2 cellular contexts compared by ENCODE assay signal in the genomic region with DNA sequence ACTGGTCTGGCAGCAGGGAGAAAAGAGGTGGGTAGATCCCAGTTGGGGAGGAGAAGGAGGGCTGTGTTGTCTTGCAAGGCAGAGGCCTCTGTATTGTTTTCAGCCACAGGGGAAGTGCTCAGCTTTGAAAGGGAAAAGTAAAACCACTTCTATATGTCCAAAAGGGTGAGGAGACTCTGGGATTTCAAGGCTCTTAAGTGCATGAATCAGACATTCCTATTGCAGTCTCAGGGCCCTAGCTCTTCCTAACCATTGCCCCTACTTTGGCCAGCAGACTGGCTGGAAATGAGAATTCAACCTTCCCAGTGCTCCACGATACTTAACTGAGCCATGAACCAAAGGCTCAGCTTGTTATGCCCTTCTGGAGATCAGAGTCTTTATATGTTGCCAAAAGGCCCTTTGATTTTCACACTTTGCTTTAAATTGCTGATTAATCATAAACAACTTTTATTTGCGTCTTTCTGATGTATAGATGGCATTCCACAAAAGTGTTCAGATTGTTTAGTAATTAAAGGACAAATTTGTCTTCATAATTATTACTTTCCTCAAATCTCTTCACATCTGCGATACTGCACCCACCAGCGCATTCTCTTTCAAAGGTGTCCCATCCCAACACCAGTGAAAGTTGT.
TF ChIP-seq lines count a peak whose summit lies in the region.

No MANE protein-coding gene starts in this region.

TF ChIP-seq in HepG2, 621 proteins besides CTCF, POLR2A, EP300 and RAD21:
- TF ChIP-seq, protein P1, sequence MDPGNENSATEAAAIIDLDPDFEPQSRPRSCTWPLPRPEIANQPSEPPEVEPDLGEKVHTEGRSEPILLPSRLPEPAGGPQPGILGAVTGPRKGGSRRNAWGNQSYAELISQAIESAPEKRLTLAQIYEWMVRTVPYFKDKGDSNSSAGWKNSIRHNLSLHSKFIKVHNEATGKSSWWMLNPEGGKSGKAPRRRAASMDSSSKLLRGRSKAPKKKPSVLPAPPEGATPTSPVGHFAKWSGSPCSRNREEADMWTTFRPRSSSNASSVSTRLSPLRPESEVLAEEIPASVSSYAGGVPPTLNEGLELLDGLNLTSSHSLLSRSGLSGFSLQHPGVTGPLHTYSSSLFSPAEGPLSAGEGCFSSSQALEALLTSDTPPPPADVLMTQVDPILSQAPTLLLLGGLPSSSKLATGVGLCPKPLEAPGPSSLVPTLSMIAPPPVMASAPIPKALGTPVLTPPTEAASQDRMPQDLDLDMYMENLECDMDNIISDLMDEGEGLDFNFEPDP (CRISPR knock-in tag; conservative IDR thresholded peaks at IDR 0.05): no peak
- no peak for TF ChIP-seq ZNF124 (CRISPR knock-in tag; IDR thresholded peaks at IDR 0.05)
- TF ChIP-seq TARDBP (CRISPR knock-in tag; IDR thresholded peaks at IDR 0.05): no peak
- TF ChIP-seq YEATS4 (CRISPR knock-in tag; IDR thresholded peaks at IDR 0.05; ENCODE audit: borderline replicate concordance): no peak
- no peak for TF ChIP-seq ZNF580 (CRISPR knock-in tag; IDR thresholded peaks at IDR 0.05; ENCODE audit: borderline replicate concordance, low read depth)
- TF ChIP-seq ZNF570 (CRISPR knock-in tag; IDR thresholded peaks at IDR 0.05; ENCODE audit: borderline replicate concordance): no peak
- TF ChIP-seq ZFP62 (CRISPR knock-in tag; IDR thresholded peaks at IDR 0.05): no peak
- no peak for TF ChIP-seq ZNF263 (CRISPR knock-in tag; IDR thresholded peaks at IDR 0.05)
- no peak for TF ChIP-seq ZNF713 (CRISPR knock-in tag; IDR thresholded peaks at IDR 0.05)
- TF ChIP-seq MEF2D (CRISPR knock-in tag; IDR thresholded peaks at IDR 0.05): no peak
- peak; percentile 81 to 90 for TF ChIP-seq MAFK (conservative IDR thresholded peaks at IDR 0.05 in 1 of 2, IDR thresholded peaks at IDR 0.05 in 1 of 2; ENCODE audit: low read length in 2 of 2)
- TF ChIP-seq MAFF (IDR thresholded peaks at IDR 0.05; ENCODE audit: low read depth, low read length): peak; percentile 83
- TF ChIP-seq, protein P2, sequence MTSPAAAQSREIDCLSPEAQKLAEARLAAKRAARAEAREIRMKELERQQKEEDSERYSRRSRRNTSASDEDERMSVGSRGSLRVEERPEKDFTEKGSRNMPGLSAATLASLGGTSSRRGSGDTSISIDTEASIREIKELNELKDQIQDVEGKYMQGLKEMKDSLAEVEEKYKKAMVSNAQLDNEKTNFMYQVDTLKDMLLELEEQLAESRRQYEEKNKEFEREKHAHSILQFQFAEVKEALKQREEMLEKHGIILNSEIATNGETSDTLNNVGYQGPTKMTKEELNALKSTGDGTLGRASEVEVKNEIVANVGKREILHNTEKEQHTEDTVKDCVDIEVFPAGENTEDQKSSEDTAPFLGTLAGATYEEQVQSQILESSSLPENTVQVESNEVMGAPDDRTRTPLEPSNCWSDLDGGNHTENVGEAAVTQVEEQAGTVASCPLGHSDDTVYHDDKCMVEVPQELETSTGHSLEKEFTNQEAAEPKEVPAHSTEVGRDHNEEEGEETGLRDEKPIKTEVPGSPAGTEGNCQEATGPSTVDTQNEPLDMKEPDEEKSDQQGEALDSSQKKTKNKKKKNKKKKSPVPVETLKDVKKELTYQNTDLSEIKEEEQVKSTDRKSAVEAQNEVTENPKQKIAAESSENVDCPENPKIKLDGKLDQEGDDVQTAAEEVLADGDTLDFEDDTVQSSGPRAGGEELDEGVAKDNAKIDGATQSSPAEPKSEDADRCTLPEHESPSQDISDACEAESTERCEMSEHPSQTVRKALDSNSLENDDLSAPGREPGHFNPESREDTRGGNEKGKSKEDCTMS (CRISPR knock-in tag; conservative IDR thresholded peaks at IDR 0.05): no peak
- no peak for TF ChIP-seq MED8 (CRISPR knock-in tag; IDR thresholded peaks at IDR 0.05; ENCODE audit: insufficient replicate concordance)
- TF ChIP-seq ZSCAN9 (CRISPR knock-in tag; IDR thresholded peaks at IDR 0.05; ENCODE audit: borderline replicate concordance): no peak

TF ChIP-seq in K562, 482 proteins besides CTCF, POLR2A, EP300 and RAD21 (continues in another document):
- TF ChIP-seq, protein P3, sequence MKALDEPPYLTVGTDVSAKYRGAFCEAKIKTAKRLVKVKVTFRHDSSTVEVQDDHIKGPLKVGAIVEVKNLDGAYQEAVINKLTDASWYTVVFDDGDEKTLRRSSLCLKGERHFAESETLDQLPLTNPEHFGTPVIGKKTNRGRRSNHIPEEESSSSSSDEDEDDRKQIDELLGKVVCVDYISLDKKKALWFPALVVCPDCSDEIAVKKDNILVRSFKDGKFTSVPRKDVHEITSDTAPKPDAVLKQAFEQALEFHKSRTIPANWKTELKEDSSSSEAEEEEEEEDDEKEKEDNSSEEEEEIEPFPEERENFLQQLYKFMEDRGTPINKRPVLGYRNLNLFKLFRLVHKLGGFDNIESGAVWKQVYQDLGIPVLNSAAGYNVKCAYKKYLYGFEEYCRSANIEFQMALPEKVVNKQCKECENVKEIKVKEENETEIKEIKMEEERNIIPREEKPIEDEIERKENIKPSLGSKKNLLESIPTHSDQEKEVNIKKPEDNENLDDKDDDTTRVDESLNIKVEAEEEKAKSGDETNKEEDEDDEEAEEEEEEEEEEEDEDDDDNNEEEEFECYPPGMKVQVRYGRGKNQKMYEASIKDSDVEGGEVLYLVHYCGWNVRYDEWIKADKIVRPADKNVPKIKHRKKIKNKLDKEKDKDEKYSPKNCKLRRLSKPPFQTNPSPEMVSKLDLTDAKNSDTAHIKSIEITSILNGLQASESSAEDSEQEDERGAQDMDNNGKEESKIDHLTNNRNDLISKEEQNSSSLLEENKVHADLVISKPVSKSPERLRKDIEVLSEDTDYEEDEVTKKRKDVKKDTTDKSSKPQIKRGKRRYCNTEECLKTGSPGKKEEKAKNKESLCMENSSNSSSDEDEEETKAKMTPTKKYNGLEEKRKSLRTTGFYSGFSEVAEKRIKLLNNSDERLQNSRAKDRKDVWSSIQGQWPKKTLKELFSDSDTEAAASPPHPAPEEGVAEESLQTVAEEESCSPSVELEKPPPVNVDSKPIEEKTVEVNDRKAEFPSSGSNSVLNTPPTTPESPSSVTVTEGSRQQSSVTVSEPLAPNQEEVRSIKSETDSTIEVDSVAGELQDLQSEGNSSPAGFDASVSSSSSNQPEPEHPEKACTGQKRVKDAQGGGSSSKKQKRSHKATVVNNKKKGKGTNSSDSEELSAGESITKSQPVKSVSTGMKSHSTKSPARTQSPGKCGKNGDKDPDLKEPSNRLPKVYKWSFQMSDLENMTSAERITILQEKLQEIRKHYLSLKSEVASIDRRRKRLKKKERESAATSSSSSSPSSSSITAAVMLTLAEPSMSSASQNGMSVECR (CRISPR knock-in tag; IDR thresholded peaks at IDR 0.05): no peak
- TF ChIP-seq MTA1 (IDR thresholded peaks at IDR 0.05; ENCODE audit: borderline replicate concordance) (no peak), PHB2 (IDR thresholded peaks at IDR 0.05; ENCODE audit: low read depth) (no peak), FOXJ3 (CRISPR knock-in tag; IDR thresholded peaks at IDR 0.05) (no peak), ZKSCAN3 (CRISPR knock-in tag; IDR thresholded peaks at IDR 0.05) (no peak), ZBTB2 (IDR thresholded peaks at IDR 0.05) (no peak), RBFOX2 (IDR thresholded peaks at IDR 0.05; ENCODE audit: low read depth, low read length) (no peak), HDAC3 (IDR thresholded peaks at IDR 0.05; ENCODE audit: borderline replicate concordance, partially characterized antibody) (no peak), ZNF124 (CRISPR knock-in tag; IDR thresholded peaks at IDR 0.05) (no peak), ZNF511 (CRISPR knock-in tag; IDR thresholded peaks at IDR 0.05) (no peak), MAFG (tag; conservative IDR thresholded peaks at IDR 0.05) (peak; percentile 57), ZBTB34 (CRISPR knock-in tag; IDR thresholded peaks at IDR 0.05) (no peak), GABPA (tag; conservative IDR thresholded peaks at IDR 0.05; ENCODE audit: low read depth) (no peak), SRSF3 (IDR thresholded peaks at IDR 0.05; ENCODE audit: insufficient read depth, low read length) (no peak), ZFP1 (CRISPR knock-in tag; IDR thresholded peaks at IDR 0.05) (no peak), DDX20 (tag; IDR thresholded peaks at IDR 0.05; ENCODE audit: low read depth) (no peak), PHB (CRISPR knock-in tag; IDR thresholded peaks at IDR 0.05) (no peak), ZSCAN32 (CRISPR knock-in tag; IDR thresholded peaks at IDR 0.05) (no peak), SIN3A (IDR thresholded peaks at IDR 0.05; ENCODE audit: borderline replicate concordance in 2 of 2, control insufficient read depth in 1 of 2, low read depth in 2 of 2, low read length in 2 of 2) (no peak), GABPB1 (CRISPR knock-in tag; IDR thresholded peaks at IDR 0.05) (no peak), MBD1 (CRISPR knock-in tag; IDR thresholded peaks at IDR 0.05) (no peak), BRD4 (IDR thresholded peaks at IDR 0.05) (no peak), DACH1 (IDR thresholded peaks at IDR 0.05; ENCODE audit: partially characterized antibody) (no peak), ZFX (CRISPR knock-in tag; IDR thresholded peaks at IDR 0.05) (no peak), HNRNPK (IDR thresholded peaks at IDR 0.05; ENCODE audit: low read depth, low read length, poor library complexity, severe bottlenecking) (no peak), NCOR1 (IDR thresholded peaks at IDR 0.05) (no peak)
- TF ChIP-seq, protein P4, sequence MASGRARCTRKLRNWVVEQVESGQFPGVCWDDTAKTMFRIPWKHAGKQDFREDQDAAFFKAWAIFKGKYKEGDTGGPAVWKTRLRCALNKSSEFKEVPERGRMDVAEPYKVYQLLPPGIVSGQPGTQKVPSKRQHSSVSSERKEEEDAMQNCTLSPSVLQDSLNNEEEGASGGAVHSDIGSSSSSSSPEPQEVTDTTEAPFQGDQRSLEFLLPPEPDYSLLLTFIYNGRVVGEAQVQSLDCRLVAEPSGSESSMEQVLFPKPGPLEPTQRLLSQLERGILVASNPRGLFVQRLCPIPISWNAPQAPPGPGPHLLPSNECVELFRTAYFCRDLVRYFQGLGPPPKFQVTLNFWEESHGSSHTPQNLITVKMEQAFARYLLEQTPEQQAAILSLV (tag; IDR thresholded peaks at IDR 0.05): no peak
- TF ChIP-seq, protein P5, sequence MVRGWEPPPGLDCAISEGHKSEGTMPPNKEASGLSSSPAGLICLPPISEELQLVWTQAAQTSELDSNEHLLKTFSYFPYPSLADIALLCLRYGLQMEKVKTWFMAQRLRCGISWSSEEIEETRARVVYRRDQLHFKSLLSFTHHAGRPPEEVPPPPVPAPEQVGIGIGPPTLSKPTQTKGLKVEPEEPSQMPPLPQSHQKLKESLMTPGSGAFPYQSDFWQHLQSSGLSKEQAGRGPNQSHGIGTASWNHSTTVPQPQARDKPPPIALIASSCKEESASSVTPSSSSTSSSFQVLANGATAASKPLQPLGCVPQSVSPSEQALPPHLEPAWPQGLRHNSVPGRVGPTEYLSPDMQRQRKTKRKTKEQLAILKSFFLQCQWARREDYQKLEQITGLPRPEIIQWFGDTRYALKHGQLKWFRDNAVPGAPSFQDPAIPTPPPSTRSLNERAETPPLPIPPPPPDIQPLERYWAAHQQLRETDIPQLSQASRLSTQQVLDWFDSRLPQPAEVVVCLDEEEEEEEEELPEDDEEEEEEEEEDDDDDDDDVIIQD (CRISPR knock-in tag; IDR thresholded peaks at IDR 0.05): no peak
